In genomic region chr10:7833210-7833609, GRCh38 we compare ENCODE assay signal across 26 cellular contexts.
"Had no signal": no experiment of that assay in that cellular context is flagged by ENCODE, and none has a peak within 500 bp of the region (broad histone marks: within the 10 kb centered on the region; RNA-seq: fewer than 3 reads in every experiment).

No MANE protein-coding gene starts in this region.

- H3K36me3 ChIP-seq: colonic mucosa, esophagus squamous epithelium, gastrocnemius medialis had no signal

- H3K4me3 Mint-ChIP-seq: dendritic cell treated with granulocyte-macrophage colony-stimulating factor and Interleukin-4, amounts not matched to agents 40 ng/mL and 50 ng/mL, for 4 days; effector memory CD8-positive, alpha-beta T cell; endodermal cell had no signal

- H3K27ac Mint-ChIP-seq: dendritic cell treated with granulocyte-macrophage colony-stimulating factor and Interleukin-4, amounts not matched to agents 40 ng/mL and 50 ng/mL, for 4 days; endodermal cell had no signal

- H3K27me3 ChIP-seq: colonic mucosa, dorsolateral prefrontal cortex, esophagus muscularis mucosa, esophagus squamous epithelium, foreskin keratinocyte, gastrocnemius medialis, gastroesophageal sphincter, heart left ventricle, heart right ventricle, hepatocyte had no signal

- H3K27me3 Mint-ChIP-seq: dendritic cell treated with granulocyte-macrophage colony-stimulating factor and Interleukin-4, amounts not matched to agents 40 ng/mL and 50 ng/mL, for 4 days; effector memory CD8-positive, alpha-beta T cell had no signal

- DNase-seq: colonic mucosa; cortex of kidney; dermis blood vessel endothelial cell; dorsolateral prefrontal cortex; effector CD4-positive, alpha-beta T cell; effector CD8-positive, alpha-beta T cell; effector memory CD4-positive, alpha-beta T cell; effector memory CD8-positive, alpha-beta T cell; endodermal cell; erythroblast; esophagus squamous epithelium; foreskin fibroblast; foreskin keratinocyte; foreskin melanocyte; gastrocnemius medialis; glutamatergic neuron; head of caudate nucleus; heart left ventricle; heart right ventricle had no signal

- H3K4me1 Mint-ChIP-seq: endodermal cell had no signal

- H3K27ac ChIP-seq: colonic mucosa, coronary artery, dorsolateral prefrontal cortex, epithelial cell of prostate, esophagus muscularis mucosa, esophagus squamous epithelium, foreskin keratinocyte, gastrocnemius medialis, gastroesophageal sphincter, heart left ventricle, heart right ventricle, hepatocyte had no signal

- H3K9me3 ChIP-seq: colonic mucosa, esophagus muscularis mucosa, esophagus squamous epithelium, gastrocnemius medialis, gastroesophageal sphincter, heart left ventricle, heart right ventricle had no signal

- H3K4me1 ChIP-seq: colonic mucosa, esophagus squamous epithelium, foreskin keratinocyte had no signal

- H3K4me2 ChIP-seq: hepatocyte had no signal

- H3K4me3 ChIP-seq: colonic mucosa, coronary artery, dorsolateral prefrontal cortex, esophagus muscularis mucosa, esophagus squamous epithelium, gastrocnemius medialis, gastroesophageal sphincter, heart left ventricle, heart right ventricle, hepatocyte had no signal

- H2AFZ ChIP-seq: hepatocyte had no signal

- ATAC-seq: effector memory CD8-positive, alpha-beta T cell; esophagus mucosa; foreskin keratinocyte; gastrocnemius medialis; gastroesophageal sphincter; heart left ventricle; heart right ventricle had no signal
